ENCODE assay signal across 18 cellular contexts in the genomic region with DNA sequence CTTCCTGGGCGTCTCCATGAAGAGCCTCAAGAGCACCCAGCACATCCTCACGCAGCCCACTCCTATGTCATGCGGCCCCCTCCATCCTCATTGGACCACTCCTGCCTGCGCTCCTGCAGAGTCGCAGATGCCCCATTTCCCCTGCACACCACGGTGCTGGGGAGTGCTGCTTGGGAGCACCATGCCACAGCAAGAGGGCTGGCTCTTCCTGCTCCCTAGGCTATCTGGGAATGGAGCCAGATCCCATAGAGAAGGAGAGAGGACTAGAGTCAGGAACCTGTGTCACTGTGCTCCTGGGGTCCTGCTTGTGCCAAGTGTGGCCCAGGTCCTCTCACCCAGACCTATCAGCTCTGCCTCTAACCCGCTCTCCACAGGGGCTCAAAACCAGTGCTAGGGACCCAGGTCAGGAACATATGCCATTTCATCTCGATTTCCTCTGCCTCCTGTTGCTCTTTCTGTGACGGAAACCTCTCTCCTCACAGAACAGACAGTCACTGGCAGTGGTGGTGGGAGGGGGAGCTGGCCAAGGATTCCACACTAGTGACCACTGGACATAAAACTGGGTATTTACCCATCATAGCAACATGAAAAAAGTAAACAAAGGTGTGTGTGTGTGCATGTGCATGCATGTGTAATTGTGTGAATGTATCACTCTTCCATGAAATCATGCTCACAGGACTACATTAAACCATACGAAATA.
DNase-seq lines count a peak whose midpoint lies in the region; ATAC-seq and TF ChIP-seq lines count a peak whose summit lies in the region.
"Had no signal": no experiment of that assay in that cellular context is flagged by ENCODE, and none has a peak within 500 bp of the region (broad histone marks: within the 10 kb centered on the region; RNA-seq: fewer than 3 reads in every experiment).

No MANE protein-coding gene starts in this region.

- H2BK5ac ChIP-seq in mesendoderm (ENCODE audit: low read length): no peak overlapping the region

- TF ChIP-seq CTCF in DOHH2 (IDR thresholded peaks at IDR 0.05; ENCODE audit: low read depth, low read length, poor library complexity, severe bottlenecking) (no peak), colonic mucosa (IDR thresholded peaks at IDR 0.05) (no peak), thyroid gland (IDR thresholded peaks at IDR 0.05) (no peak)

- no peak overlapping the region for H3K27ac ChIP-seq in DOHH2 (ENCODE audit: low read depth, low read length)
- H3K27ac ChIP-seq in colonic mucosa: peak overlapping the region; percentile 60
- no peak overlapping the region for H3K27ac ChIP-seq in mesendoderm (ENCODE audit: low read depth, low read length)
- H3K27ac ChIP-seq in thyroid gland: no peak overlapping the region

- peak overlapping the region; percentile 32 for H3K4me2 ChIP-seq in DOHH2 (ENCODE audit: low read length)
- no peak overlapping the region for H3K4me2 ChIP-seq in mesendoderm (ENCODE audit: low read length)
- H3K4me2 ChIP-seq: GM23338 had no signal

- H3K4ac ChIP-seq in mesendoderm (ENCODE audit: low read depth, low read length): no peak overlapping the region

- H3K27me3 ChIP-seq in DOHH2 (ENCODE audit: control insufficient read depth, low read length): no peaks in the 10 kb centered on the region
- no peaks in the 10 kb centered on the region for H3K27me3 ChIP-seq in colonic mucosa
- H3K27me3 ChIP-seq in mesendoderm (ENCODE audit: insufficient read depth, low read length, poor library complexity): no peaks in the 10 kb centered on the region
- no peaks in the 10 kb centered on the region for H3K27me3 ChIP-seq in thyroid gland

- H3K4me3 ChIP-seq in DOHH2 (ENCODE audit: low read length) (no peak overlapping the region), colonic mucosa (no peak overlapping the region), mesendoderm (ENCODE audit: low read length) (no peak overlapping the region), thyroid gland (replicated peaks in 1 of 3) (no peak overlapping the region)
- H3K4me3 ChIP-seq: GM23338 had no signal

- no peak for ATAC-seq in HG03457 (IDR thresholded peaks at IDR 0.05; ENCODE audit: unreplicated experiment)
- ATAC-seq: CD8-positive, alpha-beta T cell; GM23338 had no signal

- H3F3A ChIP-seq in DOHH2 (ENCODE audit: control insufficient read depth, insufficient read depth): no peaks in the 10 kb centered on the region

- H2BK120ac ChIP-seq in mesendoderm (ENCODE audit: low read depth, low read length): no peak overlapping the region

- no peaks in the 10 kb centered on the region for H3K9me2 ChIP-seq in DOHH2 (replicated peaks; ENCODE audit: control insufficient read depth, low read length)

- H3K4me1 ChIP-seq in DOHH2 (ENCODE audit: control insufficient read depth, low read length): peaks cover 20% of the 10 kb centered on the region
- H3K4me1 ChIP-seq in colonic mucosa: no peaks in the 10 kb centered on the region
- no peaks in the 10 kb centered on the region for H3K4me1 ChIP-seq in mesendoderm (ENCODE audit: control insufficient read depth, low read depth, low read length)
- no peaks in the 10 kb centered on the region for H3K4me1 ChIP-seq in thyroid gland

- WGBS in mesendoderm (ENCODE audit: extremely low coverage, insufficient coverage, low lambda C conversion rate): no CpG with 5 or more reads among the region's 10 CpGs
- 84 to 91% methylated on average over 10 of the region's 10 CpGs for WGBS in thyroid gland, 2 donors

- H3K9ac ChIP-seq in colonic mucosa (ENCODE audit: low read depth in 2 of 2, low read length in 2 of 2): no peak overlapping the region
- no peak overlapping the region for H3K9ac ChIP-seq in mesendoderm (ENCODE audit: low read length)

- H3K36me3 ChIP-seq in DOHH2 (ENCODE audit: control insufficient read depth, low read length) (no peaks in the 10 kb centered on the region), colonic mucosa (no peaks in the 10 kb centered on the region), mesendoderm (ENCODE audit: control insufficient read depth, insufficient read depth, low read length) (no peaks in the 10 kb centered on the region), thyroid gland (no peaks in the 10 kb centered on the region)

- DNase-seq in NCI-H2196 (lab: John Stamatoyannopoulos, UW; ENCODE audit: unreplicated experiment) (peak; percentile 15), NCI-H2196 treated with DMSO at 0.1 percent for 48 hours (lab: John Stamatoyannopoulos, UW; ENCODE audit: unreplicated experiment) (no peak), NCI-H524 treated with DMSO at 0.1 percent for 48 hours (lab: John Stamatoyannopoulos, UW) (peak; percentile 35), colonic mucosa (peak; percentile 29), mesendoderm (no peak), thyroid gland (no peak)
- DNase-seq: 8988T; CD8-positive, alpha-beta T cell; DMS79 treated with DMSO at 0.1 percent for 48 hours; GF-D8; NCI-H1105; NCI-H1694; NCI-H510A; SIG-M5; SW 1271 had no signal

- intact Hi-C loops in colonic mucosa (cut with DNase I) (loop anchor here (5.0 kb wide), 1 partner anchor 68 kb away; no protein-coding TSS in a partner anchor), thyroid gland (cut with DNase I) (no loop called here)

- H3K79me2 ChIP-seq in DOHH2 (ENCODE audit: control insufficient read depth, low read length) (no peaks in the 10 kb centered on the region), mesendoderm (ENCODE audit: control insufficient read depth, insufficient read depth, low read length) (no peaks in the 10 kb centered on the region)

- no peaks in the 10 kb centered on the region for H3K79me1 ChIP-seq in mesendoderm (ENCODE audit: low read length)

- H4K8ac ChIP-seq in mesendoderm (ENCODE audit: low read depth, low read length): no peak overlapping the region

- no peak overlapping the region for H3K18ac ChIP-seq in mesendoderm (ENCODE audit: low read length)

- no peaks in the 10 kb centered on the region for H3K9me3 ChIP-seq in DOHH2 (ENCODE audit: control insufficient read depth, insufficient read depth, low read length)
- no peaks in the 10 kb centered on the region for H3K9me3 ChIP-seq in colonic mucosa
- H3K9me3 ChIP-seq in thyroid gland: no peaks in the 10 kb centered on the region

- H3K23ac ChIP-seq in mesendoderm (ENCODE audit: low read length): no peak overlapping the region

- no peak for TF ChIP-seq POLR2A in thyroid gland (IDR thresholded peaks at IDR 0.05)

- no peak overlapping the region for H4K5ac ChIP-seq in mesendoderm (ENCODE audit: low read length)

- H2BK15ac ChIP-seq in mesendoderm (replicated peaks; ENCODE audit: low read depth): no peak overlapping the region

- H4K20me1 ChIP-seq in DOHH2 (ENCODE audit: control insufficient read depth, insufficient read depth, low read depth, low read length): no peaks in the 10 kb centered on the region

- no peak overlapping the region for H3K56ac ChIP-seq in mesendoderm (ENCODE audit: low read length)

- H2AK5ac ChIP-seq in mesendoderm (ENCODE audit: low read length): no peak overlapping the region

Comparison
In these comparisons a context has a peak if more than half of its experiments do, and no peak if none do; other contexts are left out.
1. DNase-seq: peak in NCI-H2196 (single experiment), NCI-H524 treated with DMSO at 0.1 percent for 48 hours (single experiment) and colonic mucosa (single experiment); none in NCI-H2196 treated with DMSO at 0.1 percent for 48 hours (single experiment), mesendoderm (single experiment) and thyroid gland (0 of 2).